Comparison of ENCODE assay signal across 1 cellular context in the genomic region with DNA sequence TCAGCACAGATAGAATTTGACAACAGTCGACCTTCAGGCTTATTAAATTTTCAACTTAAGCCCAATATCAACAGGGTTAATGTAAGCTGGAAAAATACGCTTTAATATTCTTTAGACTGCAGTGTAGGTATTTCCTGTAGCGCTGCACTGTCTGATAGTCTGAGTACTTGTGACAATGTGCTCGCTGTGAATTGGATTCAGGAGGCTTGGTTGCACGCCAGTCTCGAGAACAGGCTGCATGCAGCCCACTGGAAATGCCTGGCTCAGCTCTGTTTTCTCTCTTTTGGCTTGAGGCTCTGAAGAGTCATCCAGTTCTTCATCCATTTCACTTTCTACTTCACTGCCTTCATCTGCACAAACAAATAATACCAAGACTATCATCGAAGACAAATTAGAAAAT.
TF ChIP-seq lines count a peak whose summit lies in the region.

No MANE protein-coding gene starts in this region.

TF ChIP-seq in H1, 55 proteins besides CTCF, POLR2A, EP300 and RAD21 (continued from another document):
- no peak for TF ChIP-seq ATF2 (IDR thresholded peaks at IDR 0.05; ENCODE audit: low read length)
TF ChIP-seq in H1: peak in this region for 0.
